Comparison of ENCODE assay signal across 8 cellular contexts in the genomic region with DNA sequence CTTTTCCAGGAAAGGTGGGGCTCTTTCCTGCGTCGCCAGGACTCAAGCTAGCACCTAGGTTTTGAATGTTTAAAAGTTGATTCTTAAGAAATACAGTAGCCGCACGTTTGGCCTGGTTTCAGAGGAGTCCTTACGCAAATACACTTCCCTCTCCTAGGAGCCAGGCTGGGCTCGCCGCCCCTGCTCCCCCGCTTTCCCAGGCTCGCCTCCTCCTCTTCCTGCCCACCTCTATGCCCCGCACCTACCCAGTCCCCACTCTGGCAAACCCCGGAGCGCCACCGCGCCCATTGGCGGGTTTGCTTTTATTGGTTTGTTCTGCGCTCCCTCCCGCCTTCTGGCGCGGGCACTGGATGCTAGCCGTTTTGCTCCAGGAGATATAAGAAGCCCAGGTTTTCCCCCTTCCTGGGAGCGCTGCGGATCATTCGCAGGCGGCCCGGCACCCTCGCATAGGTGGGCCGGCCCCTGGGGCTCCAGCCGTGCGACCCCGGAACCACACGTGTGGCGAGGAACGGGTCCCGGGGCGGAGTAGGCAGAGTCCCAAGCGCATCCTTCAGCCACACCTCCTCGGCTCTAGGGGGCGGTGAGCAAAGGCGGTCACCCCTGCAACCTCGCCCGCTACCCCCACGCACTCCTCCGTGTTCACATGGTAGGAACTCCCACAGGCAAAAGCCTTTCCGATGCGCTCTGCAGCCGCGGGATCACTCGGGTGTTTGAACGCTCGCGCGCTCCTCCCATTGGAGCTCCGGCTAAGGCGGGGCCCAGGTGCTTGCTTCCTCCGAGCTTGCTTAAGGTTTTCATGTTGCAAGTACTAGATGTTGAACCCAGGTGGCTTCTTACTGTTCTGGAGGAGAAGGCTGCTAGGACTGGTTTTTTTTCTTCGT.
A peak's percentile ranks its signal among the peaks of the same experiment; 100 is the strongest.
DNase-seq lines count a peak whose midpoint lies in the region; ATAC-seq and TF ChIP-seq lines count a peak whose summit lies in the region.

No MANE protein-coding gene starts in this region.

- H3K27ac ChIP-seq in OCI-LY3 (ENCODE audit: low read length) (peak overlapping the region; percentile 98), SJCRH30 (no peak overlapping the region)

- ATAC-seq in HG03196 (IDR thresholded peaks at IDR 0.05; ENCODE audit: unreplicated experiment): peak; percentile 37

- peaks cover 9% of the 10 kb centered on the region for H3K4me1 Mint-ChIP-seq in glutamatergic neuron (ENCODE audit: low read depth, unreplicated experiment)

- H3K4me3 Mint-ChIP-seq in glutamatergic neuron (ENCODE audit: unreplicated experiment): peak overlapping the region; percentile 95

- H3K79me2 ChIP-seq in OCI-LY3 (ENCODE audit: low read length): peaks cover 46% of the 10 kb centered on the region

- peak overlapping the region; percentile 98 for H3K9ac ChIP-seq in OCI-LY3 (ENCODE audit: low read length)

- H2AFZ ChIP-seq in OCI-LY3 (ENCODE audit: low read depth, low read length): peak overlapping the region; percentile 81

- no peaks in the 10 kb centered on the region for H3K9me3 ChIP-seq in OCI-LY3 (ENCODE audit: insufficient read depth, low read length)
- H3K9me3 ChIP-seq in SJCRH30 (replicated peaks): no peaks in the 10 kb centered on the region

- peak overlapping the region; percentile 93 for H3K4me2 ChIP-seq in OCI-LY3 (ENCODE audit: low read length)

- peak; percentile 34 for DNase-seq in DMS79 treated with DMSO at 0.1 percent for 48 hours (lab: John Stamatoyannopoulos, UW)
- no peak for DNase-seq in DMS79 (lab: John Stamatoyannopoulos, UW)
- peak; percentile 57 for DNase-seq in activated T-helper 9 cell treated with anti-CD3 and anti-CD28 coated beads, Interleukin-2, amount 50 U/mL, for 16 hours (ENCODE audit: low read depth)
- peak; percentile 53 for DNase-seq in glutamatergic neuron
- peak; percentile 88 for DNase-seq in posterior vena cava (ENCODE audit: low spot score)
- DNase-seq in SJCRH30: no peak

- no peaks in the 10 kb centered on the region for H4K20me1 ChIP-seq in OCI-LY3 (ENCODE audit: insufficient read depth, low read length)

- intact Hi-C loops in posterior vena cava (cut with DNase I): loop anchor here in 1 of 2 donors (5.0 kb wide), 1 partner anchor 138 kb away; no protein-coding TSS in a partner anchor

- no peak overlapping the region for H3K27ac Mint-ChIP-seq in glutamatergic neuron (ENCODE audit: unreplicated experiment)

- peaks cover 12% of the 10 kb centered on the region for H3K27me3 Mint-ChIP-seq in glutamatergic neuron (ENCODE audit: unreplicated experiment)

- H3K9me3 Mint-ChIP-seq in glutamatergic neuron (ENCODE audit: unreplicated experiment): peaks cover 2% of the 10 kb centered on the region

- H3K4me1 ChIP-seq in OCI-LY3 (ENCODE audit: low read length) (peaks cover 26% of the 10 kb centered on the region; the same call in 1 of the 2 replicates), SJCRH30 (no peaks in the 10 kb centered on the region)

- H3K4me3 ChIP-seq in OCI-LY3 (ENCODE audit: low read length) (peak overlapping the region; percentile 98), SJCRH30 (no peak overlapping the region)

- TF ChIP-seq CTCF in OCI-LY3 (IDR thresholded peaks at IDR 0.05; ENCODE audit: low read depth, low read length): peak; percentile 35
- TF ChIP-seq CTCF in glutamatergic neuron (IDR thresholded peaks at IDR 0.05; ENCODE audit: partially characterized antibody, unreplicated experiment): no peak

- H3K36me3 Mint-ChIP-seq in glutamatergic neuron (ENCODE audit: unreplicated experiment): peaks cover 5% of the 10 kb centered on the region

- H3K36me3 ChIP-seq in OCI-LY3 (replicated peaks; ENCODE audit: low read depth, low read length) (no peaks in the 10 kb centered on the region), SJCRH30 (no peaks in the 10 kb centered on the region)

- no peaks in the 10 kb centered on the region for H3K27me3 ChIP-seq in OCI-LY3 (ENCODE audit: low read depth, low read length)
- H3K27me3 ChIP-seq in SJCRH30: no peaks in the 10 kb centered on the region

Comparison
In these comparisons a context has a peak if more than half of its experiments do, and no peak if none do; other contexts are left out.
1. DNase-seq: peak in DMS79 treated with DMSO at 0.1 percent for 48 hours (single experiment), activated T-helper 9 cell treated with anti-CD3 and anti-CD28 coated beads, Interleukin-2, amount 50 U/mL, for 16 hours (single experiment), glutamatergic neuron (single experiment) and posterior vena cava (single experiment); none in DMS79 (single experiment) and SJCRH30 (0 of 2).